16 cellular contexts compared by ENCODE assay signal in the genomic region with DNA sequence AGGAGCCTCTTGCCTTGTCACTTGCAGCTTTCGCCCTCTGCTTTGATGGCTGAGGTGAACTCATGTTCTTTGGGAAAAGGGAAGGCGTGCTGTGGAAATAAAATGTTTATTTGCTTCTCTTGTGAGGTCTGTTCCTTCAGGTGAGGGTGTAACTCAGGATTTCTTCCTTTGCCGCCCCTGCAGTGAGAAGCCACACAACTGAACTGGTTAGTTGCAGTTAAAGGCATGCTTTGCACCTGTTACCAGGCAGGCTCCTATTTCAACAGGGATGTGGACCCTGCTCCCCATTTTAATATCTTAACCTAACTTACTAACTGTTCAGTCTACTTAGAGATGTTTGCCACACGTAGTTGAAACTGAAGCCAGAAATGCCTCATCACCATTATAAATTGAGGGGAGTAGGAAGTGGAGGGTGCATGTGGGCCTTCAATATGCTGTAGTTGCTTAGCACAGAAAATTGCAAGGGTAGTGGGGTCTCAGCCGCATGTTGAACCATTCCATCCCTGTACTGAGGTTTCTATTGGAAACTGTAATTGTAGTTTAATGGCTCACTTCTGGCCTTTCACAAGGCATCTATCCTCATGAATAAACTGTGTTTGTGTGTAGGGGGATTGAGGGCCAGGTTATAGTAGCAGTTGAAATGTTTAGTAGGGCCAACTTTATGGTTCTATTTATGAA. TPM values are rescaled to one million over a fixed set of nuclear protein-coding genes. Genes with fewer than 3 reads are reported as not detected.
DNase-seq lines count a peak whose midpoint lies in the region; ATAC-seq, FAIRE-seq and TF ChIP-seq lines count a peak whose summit lies in the region.
"Had no signal": no experiment of that assay in that cellular context is flagged by ENCODE, and none has a peak within 500 bp of the region (broad histone marks: within the 10 kb centered on the region; RNA-seq: fewer than 3 reads in every experiment).

No MANE protein-coding gene starts in this region.

- no peaks in the 10 kb centered on the region for H3K9me2 ChIP-seq in hepatocyte (replicated peaks; ENCODE audit: insufficient read depth)

- FAIRE-seq in A549 (lab: Jason Lieb, UNC), result no peak
- FAIRE-seq: H54 had no signal

- H3K27me3 ChIP-seq in Panc1 (ENCODE audit: control insufficient read depth, insufficient read depth, low read length) (no peaks in the 10 kb centered on the region), endodermal cell (ENCODE audit: control insufficient read depth, insufficient read depth, low read length, poor library complexity, severe bottlenecking) (no peaks in the 10 kb centered on the region), hepatocyte (no peaks in the 10 kb centered on the region), brain microvascular endothelial cell (replicated peaks) (no peaks in the 10 kb centered on the region)

- no TSS peak for BruUV-seq in Panc1 (replicated peaks; lab: Mats Ljungman, UMichigan)

- TF ChIP-seq CTCF in A549 (IDR thresholded peaks at IDR 0.05), result no peak
- TF ChIP-seq CTCF in Panc1 (IDR thresholded peaks at IDR 0.05), result no peak
- no peak for TF ChIP-seq CTCF in endodermal cell (conservative IDR thresholded peaks at IDR 0.05)
- no peak for TF ChIP-seq CTCF in hepatocyte (IDR thresholded peaks at IDR 0.05; ENCODE audit: poor library complexity)
- TF ChIP-seq CTCF in brain microvascular endothelial cell (IDR thresholded peaks at IDR 0.05; ENCODE audit: low read depth, low read length, missing control alignments), result no peak

- peaks cover 26% of the 10 kb centered on the region for H3K36me3 ChIP-seq in Panc1 (ENCODE audit: control insufficient read depth, insufficient read depth, low read length)
- H3K36me3 ChIP-seq in endodermal cell (ENCODE audit: control insufficient read depth, insufficient read depth, low read length), result peaks cover 77% of the 10 kb centered on the region
- H3K36me3 ChIP-seq in hepatocyte (replicated peaks; ENCODE audit: insufficient read depth, low read depth), result peaks cover 7% of the 10 kb centered on the region
- H3K36me3 ChIP-seq in brain microvascular endothelial cell (replicated peaks), result peaks cover 74% of the 10 kb centered on the region

- H3K9me3 Mint-ChIP-seq in endodermal cell, result no peaks in the 10 kb centered on the region

- TF ChIP-seq POLR2A in A549 (IDR thresholded peaks at IDR 0.05; ENCODE audit: low read length), result no peak; the same call in 1 of the 2 replicates

- no peak overlapping the region for H3K9ac ChIP-seq in endodermal cell (ENCODE audit: extremely low read depth, low read length, poor library complexity, severe bottlenecking)
- H3K9ac ChIP-seq: KMS-11 had no signal

- POLR2A ChIA-PET in A549 (lab: Yijun Ruan, JAX) (interaction anchor here (1.1 to 4.2 kb wide), 6 partner anchors 9 to 46 kb away, joined by 3 to 25 read pairs (median 4); a partner anchor contains a TSS), Panc1 (lab: Charles Lee) (no interaction called here)

- TF ChIP-seq RAD21 in A549 (conservative IDR thresholded peaks at IDR 0.05 in 1 of 2, IDR thresholded peaks at IDR 0.05 in 1 of 2), result no peak

- H3K27me3 Mint-ChIP-seq in endodermal cell (ENCODE audit: insufficient read depth), result no peaks in the 10 kb centered on the region
- H3K27me3 Mint-ChIP-seq: CD4-positive, CD25-positive, alpha-beta regulatory T cell had no signal

- H3K9me3 ChIP-seq in A549, result no peaks in the 10 kb centered on the region
- no peaks in the 10 kb centered on the region for H3K9me3 ChIP-seq in Panc1 (ENCODE audit: control insufficient read depth, insufficient read depth, low read depth, low read length)
- H3K9me3 ChIP-seq in endodermal cell (ENCODE audit: control insufficient read depth, low read length), result no peaks in the 10 kb centered on the region
- no peaks in the 10 kb centered on the region for H3K9me3 ChIP-seq in hepatocyte (ENCODE audit: low read depth)

- peak overlapping the region; percentile 27 for H3K27ac Mint-ChIP-seq in endodermal cell
- H3K27ac Mint-ChIP-seq: CD4-positive, CD25-positive, alpha-beta regulatory T cell had no signal

- TF ChIP-seq EP300 in A549 (IDR thresholded peaks at IDR 0.05), result no peak

- intact Hi-C loops in Panc1 (cut with micrococcal nuclease; ENCODE audit: unreplicated experiment), result no loop called here

- H3K4me1 ChIP-seq in A549 (peaks cover 19% of the 10 kb centered on the region; the same call in 2 of the 3 replicates), Panc1 (ENCODE audit: control insufficient read depth, insufficient read depth, low read length) (peaks cover 9% of the 10 kb centered on the region), endodermal cell (ENCODE audit: control insufficient read depth, insufficient read depth, low read length) (no peaks in the 10 kb centered on the region), hepatocyte (ENCODE audit: insufficient read depth) (no peaks in the 10 kb centered on the region)

- H3K79me2 ChIP-seq in hepatocyte, result peaks cover 29% of the 10 kb centered on the region

- H3K36me3 Mint-ChIP-seq in endodermal cell (ENCODE audit: low read depth), result peaks cover 77% of the 10 kb centered on the region

- in situ Hi-C loops in Panc1 (cut with HindIII; ENCODE audit: low pct_unique_long_range_greater_than_20kb, low sequenced_read_pairs) (no loop called here), brain microvascular endothelial cell (cut with HindIII; ENCODE audit: low pct_ligation_motif_present, low sequenced_read_pairs) (no loop called here)

- no peak overlapping the region for H3K4me3 ChIP-seq in A549
- no peak overlapping the region for H3K4me3 ChIP-seq in Panc1 (ENCODE audit: low read depth in 2 of 2, low read length in 2 of 2)
- no peak overlapping the region for H3K4me3 ChIP-seq in endodermal cell (ENCODE audit: low read length)
- H3K4me3 ChIP-seq in hepatocyte, result no peak overlapping the region
- H3K4me3 ChIP-seq in brain microvascular endothelial cell (ENCODE audit: low read depth, low read length), result no peak overlapping the region

- H3K4me3 Mint-ChIP-seq in endodermal cell, result no peak overlapping the region

- DNase-seq in A549 (ENCODE audit: low read depth in 1 of 2, low spot score in 1 of 2) (no peak), ELR (ENCODE audit: low read depth) (peak; percentile 37), Panc1 (ENCODE audit: low read depth, low spot score) (no peak), endodermal cell (peak; percentile 49), amniotic stem cell (lab: John Stamatoyannopoulos, UW) (no peak), hepatocyte (ENCODE audit: low spot score) (no peak), brain microvascular endothelial cell (no peak)
- DNase-seq: activated effector memory CD4-positive, alpha-beta T cell treated with Interleukin-2 at 50 U/mL for 16 hours; CD4-positive, CD25-positive, alpha-beta regulatory T cell; kidney glomerular epithelial cell; NCI-H2171; occipital lobe; stimulated activated CD8-positive, alpha-beta memory T cell treated with anti-CD3 and anti-CD28 coated beads, Interleukin-4, amount 100 ng/mL, for 48 hours had no signal

- peaks cover 41% of the 10 kb centered on the region for H4K20me1 ChIP-seq in hepatocyte (ENCODE audit: insufficient read depth, poor library complexity, severe bottlenecking)

- 88% methylated on average over 5 of the region's 5 CpGs for WGBS in A549 (ENCODE audit: missing lambda C conversion rate)
- WGBS in endodermal cell (ENCODE audit: insufficient coverage in 1 of 2, insufficient read length in 1 of 2), 2 experiments, result 93 to 100% methylated on average over 1 to 5 of the region's 5 CpGs
- WGBS in hepatocyte (ENCODE audit: low lambda C conversion rate, missing lambda C conversion rate), result 92% methylated on average over 5 of the region's 5 CpGs

- H3K27ac ChIP-seq in A549 (peak overlapping the region in 1 of 2 experiments; percentile 47; a peak in 2 of 6 replicates), Panc1 (ENCODE audit: low read length) (peak overlapping the region; percentile 37; the same call in 1 of the 2 replicates), endodermal cell (ENCODE audit: low read depth, low read length) (peak overlapping the region; percentile 51), hepatocyte (no peak overlapping the region), brain microvascular endothelial cell (no peak overlapping the region)

- H3K4me1 Mint-ChIP-seq in endodermal cell, result no peaks in the 10 kb centered on the region

- H2AFZ ChIP-seq in hepatocyte, result no peak overlapping the region

- ATAC-seq in A549 (no peak), Panc1 (peak; percentile 20), HG03571 (IDR thresholded peaks at IDR 0.05; ENCODE audit: unreplicated experiment) (no peak)

- H3K4me2 ChIP-seq in A549 (no peak overlapping the region), hepatocyte (no peak overlapping the region)
- H3K4me2 ChIP-seq: KMS-11 had no signal

- CTCF ChIA-PET in A549 (lab: Yijun Ruan, JAX) (interaction anchor here (0.9 to 1.0 kb wide), 2 partner anchors 21 to 38 kb away, joined by 3 to 4 read pairs; no protein-coding TSS in a partner anchor), Panc1 (lab: Charles Lee) (no interaction called here)

RNA-seq across cellular contexts. Expression of a gene that starts 7.9 kb away (rescaled TPM):
- polyA plus RNA-seq in A549 (2011; rRNA removed) (3,139 and 4,035 TPM in 2 replicates), A549 (2017; fragmentation: RNase III; extraction: RNeasy Plus Mini Kit Qiagen cat#74134 plus additional on column Dnase treatment) (2,466 to 2,717 TPM (median 2,590 TPM) in 3 replicates), hepatocyte (680 TPM in 2 replicates)
- polyA plus RNA-seq in A549 (2012; cell fraction: cytosol; rRNA removed), result 4,808 and 5,207 TPM in 2 replicates
- polyA plus RNA-seq in A549 (2012; cell fraction: nucleus; rRNA removed), result 3,506 and 3,565 TPM in 2 replicates
- 6,906 and 9,556 TPM in 2 replicates for polyA minus RNA-seq in A549 (2011; rRNA and poly(A)+ RNA removed)
- total RNA-seq in Panc1 (2021; ENCODE audit: unreplicated experiment) (1,623 TPM), endodermal cell (1,000 to 10,000 TPM; 1,942 to 1,975 TPM), hepatocyte (2,199 and 2,553 TPM in 2 replicates)
- polyA plus RNA-seq in Panc1 (2012; ENCODE audit: insufficient read length), result 2,695 TPM
- polyA plus RNA-seq in endodermal cell (2013, experiment 1 of 2), result 2,359 TPM
- polyA plus RNA-seq in endodermal cell (2013, experiment 2 of 2), result 2,067 TPM

RNA-seq across cellular contexts. Expression of a gene that starts 12.7 kb away (rescaled TPM):
- 17.0 and 22.7 TPM in 2 replicates for polyA plus RNA-seq in A549 (2011; rRNA removed)
- 21.6 and 22.2 TPM in 2 replicates for polyA plus RNA-seq in A549 (2012; cell fraction: cytosol; rRNA removed)
- polyA plus RNA-seq in A549 (2012; cell fraction: nucleus; rRNA removed), result 73.3 and 77.6 TPM in 2 replicates
- polyA plus RNA-seq in A549 (2017; fragmentation: RNase III; extraction: RNeasy Plus Mini Kit Qiagen cat#74134 plus additional on column Dnase treatment), result 29.7 to 35.0 TPM (median 32.5 TPM) in 3 replicates
- polyA minus RNA-seq in A549 (2011; rRNA and poly(A)+ RNA removed), result 10.5 and 11.3 TPM in 2 replicates
- total RNA-seq in Panc1 (2021; ENCODE audit: unreplicated experiment), result 58.3 TPM
- 72.2 TPM for polyA plus RNA-seq in Panc1 (2012; ENCODE audit: insufficient read length)
- 10 to 100 TPM; 37.5 to 41.7 TPM for total RNA-seq in endodermal cell
- 29.1 TPM for polyA plus RNA-seq in endodermal cell (2013, experiment 1 of 2)
- polyA plus RNA-seq in endodermal cell (2013, experiment 2 of 2), result 23.7 TPM
- 11.9 and 14.9 TPM in 2 replicates for total RNA-seq in hepatocyte
- 1.7 and 2.0 TPM in 2 replicates for polyA plus RNA-seq in hepatocyte

RNA-seq across cellular contexts. Expression of a gene that starts 25.1 kb away (rescaled TPM):
- polyA plus RNA-seq in A549 (2011; rRNA removed) (10.9 and 11.1 TPM in 2 replicates), A549 (2017; fragmentation: RNase III; extraction: RNeasy Plus Mini Kit Qiagen cat#74134 plus additional on column Dnase treatment) (10.9 to 13.1 TPM (median 12.1 TPM) in 3 replicates), hepatocyte (6.5 and 9.9 TPM in 2 replicates)
- 4.7 and 5.8 TPM in 2 replicates for polyA plus RNA-seq in A549 (2012; cell fraction: cytosol; rRNA removed)
- 7.5 and 7.7 TPM in 2 replicates for polyA plus RNA-seq in A549 (2012; cell fraction: nucleus; rRNA removed)
- polyA minus RNA-seq in A549 (2011; rRNA and poly(A)+ RNA removed), result 7.5 and 8.8 TPM in 2 replicates
- total RNA-seq in Panc1 (2021; ENCODE audit: unreplicated experiment) (9.3 TPM), endodermal cell (1 to 10 TPM; 5.3 to 5.9 TPM), hepatocyte (6.1 and 13.2 TPM in 2 replicates)
- 5.2 TPM for polyA plus RNA-seq in Panc1 (2012; ENCODE audit: insufficient read length)
- 8.0 TPM for polyA plus RNA-seq in endodermal cell (2013, experiment 1 of 2)
- polyA plus RNA-seq in endodermal cell (2013, experiment 2 of 2), result 5.8 TPM

RNA-seq across cellular contexts. Expression of a gene that starts 30.8 kb away (rescaled TPM):
- polyA plus RNA-seq in A549 (2011; rRNA removed) (20.4 and 30.7 TPM in 2 replicates), A549 (2017; fragmentation: RNase III; extraction: RNeasy Plus Mini Kit Qiagen cat#74134 plus additional on column Dnase treatment) (21.8 to 23.2 TPM (median 23.1 TPM) in 3 replicates), hepatocyte (0.35 TPM in 1 of 2 replicates, not detected in the other)
- 27.2 and 28.7 TPM in 2 replicates for polyA plus RNA-seq in A549 (2012; cell fraction: cytosol; rRNA removed)
- 20.4 and 25.4 TPM in 2 replicates for polyA plus RNA-seq in A549 (2012; cell fraction: nucleus; rRNA removed)
- 5.3 and 5.6 TPM in 2 replicates for polyA minus RNA-seq in A549 (2011; rRNA and poly(A)+ RNA removed)
- total RNA-seq in Panc1 (2021; ENCODE audit: unreplicated experiment) (25.8 TPM), endodermal cell (not detected), hepatocyte (not detected in 2 replicates)
- polyA plus RNA-seq in Panc1 (2012; ENCODE audit: insufficient read length), result 21.3 TPM
- polyA plus RNA-seq in endodermal cell (2013, experiment 1 of 2), result 0.21 TPM
- 0.29 TPM for polyA plus RNA-seq in endodermal cell (2013, experiment 2 of 2)

Comparison
In these comparisons a context has a peak if more than half of its experiments do, and no peak if none do; other contexts are left out.
1. DNase-seq: peak in ELR (single experiment) and endodermal cell (single experiment); none in A549 (0 of 2), Panc1 (single experiment), amniotic stem cell (single experiment), hepatocyte (single experiment) and brain microvascular endothelial cell (single experiment).
2. H3K27ac ChIP-seq: peak in Panc1 (single experiment) and endodermal cell (single experiment); none in hepatocyte (single experiment) and brain microvascular endothelial cell (single experiment).